ENCODE assay signal across 18 cellular contexts in genomic region chr3:107662586-107662985, GRCh38.
A peak's percentile ranks its signal among the peaks of the same experiment; 100 is the strongest.
DNase-seq lines count a peak whose midpoint lies in the region; ATAC-seq, FAIRE-seq and TF ChIP-seq lines count a peak whose summit lies in the region.
"Had no signal": no experiment of that assay in that cellular context is flagged by ENCODE, and none has a peak within 500 bp of the region (broad histone marks: within the 10 kb centered on the region; RNA-seq: fewer than 3 reads in every experiment).

No MANE protein-coding gene starts in this region.

- H3K9me3 ChIP-seq in ascending aorta (no peaks in the 10 kb centered on the region), heart right ventricle (no peaks in the 10 kb centered on the region), skeletal muscle satellite cell (replicated peaks; ENCODE audit: low read length) (no peaks in the 10 kb centered on the region)
- H3K9me3 ChIP-seq: BLaER1 had no signal

- H3K4me2 ChIP-seq in skeletal muscle satellite cell (ENCODE audit: low read length) = peak overlapping the region; percentile 84
- H3K4me2 ChIP-seq: BLaER1 had no signal

- 59 to 64% methylated on average over 7 of the region's 7 CpGs for WGBS in heart right ventricle, 2 donors

- no peaks in the 10 kb centered on the region for H3K9me3 Mint-ChIP-seq in activated naive CD4-positive, alpha-beta T cell treated with anti-CD3 and anti-CD28 coated beads, Interleukin-2, amount 10 ng/mL, durations not matched to agents 7 days and 5 days
- H3K9me3 Mint-ChIP-seq: activated T-cell treated with anti-CD3 and anti-CD28 coated beads, Interleukin-2, amount 50 U/mL, for 24 hours had no signal

- H3K36me3 Mint-ChIP-seq in activated naive CD4-positive, alpha-beta T cell treated with anti-CD3 and anti-CD28 coated beads, Interleukin-2, amount 10 ng/mL, durations not matched to agents 7 days and 5 days = no peaks in the 10 kb centered on the region

- no peak for TF ChIP-seq POLR2A in H54 (IDR thresholded peaks at IDR 0.05; ENCODE audit: low read depth, low read length)

- no peaks in the 10 kb centered on the region for H3K27me3 Mint-ChIP-seq in activated naive CD4-positive, alpha-beta T cell treated with anti-CD3 and anti-CD28 coated beads, Interleukin-2, amount 10 ng/mL, durations not matched to agents 7 days and 5 days
- H3K27me3 Mint-ChIP-seq: activated T-cell treated with anti-CD3 and anti-CD28 coated beads, Interleukin-2, amount 50 U/mL, for 24 hours had no signal

- peak in 3 of 8 donors; percentile 17 to 43 (median 19) for ATAC-seq in heart right ventricle
- no peak for ATAC-seq in GM21423 (IDR thresholded peaks at IDR 0.05; ENCODE audit: unreplicated experiment)

- peaks cover 3 to 34% of the 10 kb centered on the region in 2 donors for H3K4me1 ChIP-seq in ascending aorta
- H3K4me1 ChIP-seq in heart right ventricle = peaks cover 0 to 37% (median 25%) of the 10 kb centered on the region in 9 donors
- peaks cover 57% of the 10 kb centered on the region for H3K4me1 ChIP-seq in skeletal muscle satellite cell (ENCODE audit: control insufficient read depth, insufficient read depth, low read length)

- TF ChIP-seq CTCF in ascending aorta (IDR thresholded peaks at IDR 0.05) (no peak), heart right ventricle (IDR thresholded peaks at IDR 0.05) (no peak)

- H3K27ac ChIP-seq in ascending aorta (peak overlapping the region; percentile 76 to 80), heart right ventricle (peak overlapping the region in 6 of 10 donors; percentile 1 to 72 (median 27))
- H3K27ac ChIP-seq: BLaER1 had no signal

- FAIRE-seq in H54 (lab: Jason Lieb, UNC) = peak; percentile 33
- FAIRE-seq: H1 had no signal

- H3K36me3 ChIP-seq in ascending aorta (no peaks in the 10 kb centered on the region), heart right ventricle (no peaks in the 10 kb centered on the region), skeletal muscle satellite cell (ENCODE audit: insufficient read depth, low read length) (no peaks in the 10 kb centered on the region)

- H3K4me3 Mint-ChIP-seq in activated naive CD4-positive, alpha-beta T cell treated with anti-CD3 and anti-CD28 coated beads, Interleukin-2, amount 10 ng/mL, durations not matched to agents 7 days and 5 days = no peak overlapping the region
- H3K4me3 Mint-ChIP-seq: activated T-cell treated with anti-CD3 and anti-CD28 coated beads, Interleukin-2, amount 50 U/mL, for 24 hours had no signal

- intact Hi-C loops in ascending aorta (cut with DNase I) = loop anchor here (2.0 to 10.0 kb wide), 7 partner anchors 14 to 562 kb away; partner anchors contain the start of gene IFT57
- intact Hi-C loops in heart right ventricle (cut with DNase I) = loop anchor here in 6 of 10 donors (5.0 to 10.0 kb wide), 6 partner anchors 80 to 428 kb away; no protein-coding TSS in a partner anchor

- DNase-seq in H54 (ENCODE audit: insufficient read length, low spot score) (no peak), ascending aorta (ENCODE audit: low spot score in 2 of 2) (no peak), heart right ventricle (no peak), NCI-H146 treated with DMSO at 0.1 percent for 48 hours (lab: John Stamatoyannopoulos, UW; ENCODE audit: unreplicated experiment) (no peak), nucleus accumbens (lab: John Stamatoyannopoulos, UW) (no peak)
- no peak for DNase-seq in activated naive CD4-positive, alpha-beta T cell treated with anti-CD3 and anti-CD28 coated beads, Interleukin-2, amount 10 ng/mL, durations not matched to agents 7 days and 5 days
- DNase-seq: activated CD4-positive, alpha-beta T cell treated with anti-CD3 and anti-CD28 coated beads for 4 hours; activated T-cell treated with anti-CD3 and anti-CD28 coated beads, Interleukin-2, amount 50 U/mL, for 24 hours; effector memory CD4-positive, alpha-beta T cell; hypothalamus; occipital lobe; OCI-M1; T-helper 1 cell had no signal

- H3K4me3 ChIP-seq in ascending aorta (peak overlapping the region; percentile 35 to 57), heart right ventricle (peak overlapping the region in 6 of 10 donors; percentile 0 to 20 (median 6)), skeletal muscle satellite cell (ENCODE audit: low read length) (peak overlapping the region; percentile 68)
- H3K4me3 ChIP-seq: BLaER1, lung had no signal

- H3K9ac ChIP-seq in skeletal muscle satellite cell (ENCODE audit: low read depth, low read length) = peak overlapping the region; percentile 75
- H3K9ac ChIP-seq: BLaER1 had no signal

- H3K4me1 Mint-ChIP-seq in activated naive CD4-positive, alpha-beta T cell treated with anti-CD3 and anti-CD28 coated beads, Interleukin-2, amount 10 ng/mL, durations not matched to agents 7 days and 5 days = peaks cover 15% of the 10 kb centered on the region

- no peaks in the 10 kb centered on the region for H3K27me3 ChIP-seq in ascending aorta
- H3K27me3 ChIP-seq in heart right ventricle = no peaks in the 10 kb centered on the region
- no peaks in the 10 kb centered on the region for H3K27me3 ChIP-seq in skeletal muscle satellite cell (ENCODE audit: control insufficient read depth, insufficient read depth, low read length)
- H3K27me3 ChIP-seq: BLaER1 had no signal

- no peak overlapping the region for H3K27ac Mint-ChIP-seq in activated naive CD4-positive, alpha-beta T cell treated with anti-CD3 and anti-CD28 coated beads, Interleukin-2, amount 10 ng/mL, durations not matched to agents 7 days and 5 days
- H3K27ac Mint-ChIP-seq: activated T-cell treated with anti-CD3 and anti-CD28 coated beads, Interleukin-2, amount 50 U/mL, for 24 hours had no signal

- CTCF ChIA-PET in activated naive CD4-positive, alpha-beta T cell treated with anti-CD3 and anti-CD28 coated beads, Interleukin-2, amount 10 ng/mL, durations not matched to agents 7 days and 5 days (lab: Charles Lee) = interaction anchor here (0.6 to 4.3 kb wide), 4 partner anchors 14 to 205 kb away, joined by 3 to 17 read pairs (median 8); no protein-coding TSS in a partner anchor

Comparison
In these comparisons a context has a peak if more than half of its experiments do, and no peak if none do; other contexts are left out.
1. H3K4me3 ChIP-seq: peak in every context shown above with its lines; median percentile 68 in skeletal muscle satellite cell; 46 in ascending aorta; 6 in heart right ventricle.